Comparison of ENCODE assay signal across 8 cellular contexts in genomic region chr12:51951199-51951842, GRCh38. TPM values are rescaled to one million over a fixed set of nuclear protein-coding genes. Genes with fewer than 3 reads are reported as not detected.
DNase-seq lines count a peak whose midpoint lies in the region; ATAC-seq and TF ChIP-seq lines count a peak whose summit lies in the region.

Gene ACVR1B, plus strand, starts transcription at chr12:51951699. Its CDS starts 45 bp downstream, at chr12:51951744.

- H3K79me1 ChIP-seq in IMR-90 (ENCODE audit: low read depth in 1 of 2, low read length in 2 of 2), result peaks cover 35 to 43% of the 10 kb centered on the region in 2 experiments

- in situ Hi-C loops in IMR-90 (cut with MboI; ENCODE audit: low sequenced_read_pairs), result no loop called here

- H2BK120ac ChIP-seq in IMR-90 (ENCODE audit: low read depth, low read length), result peak within 1 kb of the TSS; percentile 88

- H3K14ac ChIP-seq in IMR-90 (replicated peaks; ENCODE audit: low read depth, low read length), result peak within 1 kb of the TSS; percentile 79

- H3K9me1 ChIP-seq in IMR-90 (ENCODE audit: insufficient read depth, low read length), result peaks cover 2% of the 10 kb centered on the region; the same call in 1 of the 2 replicates

- peak within 1 kb of the TSS; percentile 95 for H2AK9ac ChIP-seq in IMR-90 (replicated peaks; ENCODE audit: low read depth, low read length, poor library complexity)

- H3K4me3 ChIP-seq in CD4-positive, CD25-positive, alpha-beta regulatory T cell (ENCODE audit: low read depth, low read length), result peak within 1 kb of the TSS; percentile 63
- H3K4me3 ChIP-seq in IMR-90 (ENCODE audit: insufficient read depth, low read depth, low read length) (peak within 1 kb of the TSS; percentile 55), OCI-LY3 (ENCODE audit: low read length) (peak within 1 kb of the TSS; percentile 95), epithelial cell of esophagus (ENCODE audit: low read length) (peak within 1 kb of the TSS; percentile 78), mononuclear cell (ENCODE audit: low read length) (peak within 1 kb of the TSS; percentile 79)

- ATAC-seq in CD4-positive, CD25-positive, alpha-beta regulatory T cell (ENCODE audit: low read depth in 2 of 2), result peak; percentile 91 to 94
- ATAC-seq in GM21390 (IDR thresholded peaks at IDR 0.05; ENCODE audit: unreplicated experiment), result peak; percentile 88
- ATAC-seq in IMR-90 (ENCODE audit: low read depth), result peak; percentile 98

- 0 out of 2 replicates have a peak within 1 kb of the TSS, but pooled peaks have one; percentile 2 for H4K5ac ChIP-seq in IMR-90 (ENCODE audit: low read depth, low read length)

- POLR2A ChIA-PET in IMR-90 (lab: Charles Lee; ENCODE audit: unreplicated experiment), result no interaction called here

- no peaks in the 10 kb centered on the region for H3K9me3 ChIP-seq in CD4-positive, CD25-positive, alpha-beta regulatory T cell (ENCODE audit: control insufficient read depth in 2 of 2, low read length in 2 of 2)
- no peaks in the 10 kb centered on the region for H3K9me3 ChIP-seq in IMR-90 (ENCODE audit: control insufficient read depth, insufficient read depth, low read length)
- no peaks in the 10 kb centered on the region for H3K9me3 ChIP-seq in OCI-LY3 (ENCODE audit: insufficient read depth, low read length)
- H3K9me3 ChIP-seq in mononuclear cell (ENCODE audit: low read depth, low read length), result no peaks in the 10 kb centered on the region

- 0% methylated on average over 9 of the region's 86 CpGs; no CpG with 5 or more reads in 1 of the 2 experiments for WGBS in IMR-90 (ENCODE audit: extremely low coverage in 2 of 2, insufficient read length in 1 of 2), 2 experiments

- H2BK5ac ChIP-seq in IMR-90 (ENCODE audit: low read depth, low read length, poor library complexity, severe bottlenecking), result peak within 1 kb of the TSS; percentile 29

- H3K36me3 Mint-ChIP-seq in CD4-positive, CD25-positive, alpha-beta regulatory T cell, result no peaks in the 10 kb centered on the region

- peaks cover 28% of the 10 kb centered on the region for H4K20me1 ChIP-seq in IMR-90 (ENCODE audit: insufficient read depth, low read length)
- peaks cover 4% of the 10 kb centered on the region; the same call in 1 of the 2 replicates for H4K20me1 ChIP-seq in OCI-LY3 (ENCODE audit: insufficient read depth, low read length)

- peaks cover 0 to 4% (median 0%) of the 10 kb centered on the region in 7 donors for H3K9me3 Mint-ChIP-seq in CD4-positive, CD25-positive, alpha-beta regulatory T cell

- H3K4me1 Mint-ChIP-seq in CD4-positive, CD25-positive, alpha-beta regulatory T cell, result peaks cover 13 to 39% (median 20%) of the 10 kb centered on the region in 4 donors

- TF ChIP-seq POLR2A in IMR-90 (IDR thresholded peaks at IDR 0.05; ENCODE audit: low read depth, low read length), result no peak; the same call in 1 of the 2 replicates

- dilution Hi-C loops in IMR-90 (cut with HindIII; ENCODE audit: low sequenced_read_pairs, unreplicated experiment), result loop anchor here (25.0 kb wide), 1 partner anchor 89 kb away; no protein-coding TSS in a partner anchor

- H3K4ac ChIP-seq in IMR-90 (ENCODE audit: low read depth, low read length), result peak within 1 kb of the TSS; percentile 73

- no TSS peak for BruUV-seq in IMR-90 (replicated peaks; lab: Mats Ljungman, UMichigan)

- intact Hi-C loops in IMR-90 (cut with micrococcal nuclease), result no loop called here

- peak within 1 kb of the TSS; percentile 64 to 98 (median 85) for H3K27ac Mint-ChIP-seq in CD4-positive, CD25-positive, alpha-beta regulatory T cell

- no peak within 1 kb of the TSS for H2BK15ac ChIP-seq in IMR-90 (ENCODE audit: low read depth, low read length)

- peaks cover 17% of the 10 kb centered on the region for H3K4me1 ChIP-seq in CD4-positive, CD25-positive, alpha-beta regulatory T cell (ENCODE audit: control insufficient read depth, insufficient read depth, low read length, poor library complexity, severe bottlenecking)
- peaks cover 8% of the 10 kb centered on the region for H3K4me1 ChIP-seq in IMR-90 (ENCODE audit: control insufficient read depth, insufficient read depth, low read length)
- peaks cover 10% of the 10 kb centered on the region; the same call in 1 of the 2 replicates for H3K4me1 ChIP-seq in OCI-LY3 (ENCODE audit: low read length)
- H3K4me1 ChIP-seq in mononuclear cell (ENCODE audit: insufficient read depth, low read length), result peaks cover 46% of the 10 kb centered on the region

- peak within 1 kb of the TSS; percentile 95 to 99 (median 97) for H3K4me3 Mint-ChIP-seq in CD4-positive, CD25-positive, alpha-beta regulatory T cell

- peak within 1 kb of the TSS; percentile 67 for H2AK5ac ChIP-seq in IMR-90 (ENCODE audit: low read depth, low read length)

- H3K27me3 ChIP-seq in CD4-positive, CD25-positive, alpha-beta regulatory T cell (ENCODE audit: control insufficient read depth, insufficient read depth, low read length), result peaks cover 14% of the 10 kb centered on the region
- H3K27me3 ChIP-seq in IMR-90 (ENCODE audit: control insufficient read depth, insufficient read depth, low read length) (peaks cover 23% of the 10 kb centered on the region), OCI-LY3 (ENCODE audit: low read depth, low read length) (peaks cover 76% of the 10 kb centered on the region), mononuclear cell (ENCODE audit: insufficient read depth, low read length) (peaks cover 6% of the 10 kb centered on the region)

- peak within 1 kb of the TSS; percentile 0 for H3K18ac ChIP-seq in IMR-90 (ENCODE audit: low read depth, low read length)

- no peaks in the 10 kb centered on the region; the same call in 1 of the 2 replicates for H3K79me2 ChIP-seq in OCI-LY3 (ENCODE audit: low read length)

- DNase-seq in CD4-positive, CD25-positive, alpha-beta regulatory T cell, result peak; percentile 83 to 88 (median 84)
- DNase-seq in IMR-90 (peak; percentile 90), activated T-cell treated with anti-CD3 and anti-CD28 coated beads for 24 hours (ENCODE audit: low read depth) (peak; percentile 87), epithelial cell of esophagus (ENCODE audit: low read depth) (peak; percentile 92)
- DNase-seq in stimulated activated CD8-positive, alpha-beta memory T cell treated with anti-CD3 and anti-CD28 coated beads, Interleukin-2, amount 100 ng/mL, for 1 hour (ENCODE audit: low read depth in 2 of 2), result peak; percentile 76 to 84

- peak within 1 kb of the TSS; percentile 97 for H2AFZ ChIP-seq in IMR-90 (replicated peaks; ENCODE audit: low read length, poor library complexity)
- peak within 1 kb of the TSS; percentile 84 for H2AFZ ChIP-seq in OCI-LY3 (ENCODE audit: low read depth, low read length)

- peak within 1 kb of the TSS; percentile 84 for H3K9ac ChIP-seq in IMR-90 (ENCODE audit: low read depth, low read length)
- H3K9ac ChIP-seq in OCI-LY3 (ENCODE audit: low read length), result peak within 1 kb of the TSS; percentile 91

- H3K4me2 ChIP-seq in IMR-90 (ENCODE audit: low read depth, low read length) (peak within 1 kb of the TSS; percentile 95), OCI-LY3 (ENCODE audit: low read length) (peak within 1 kb of the TSS; percentile 99)

- peak within 1 kb of the TSS; percentile 70 for H4K91ac ChIP-seq in IMR-90 (ENCODE audit: insufficient read depth, low read depth, low read length)

- peak within 1 kb of the TSS; percentile 46; the same call in 1 of the 2 replicates for H3K56ac ChIP-seq in IMR-90 (ENCODE audit: extremely low read depth, insufficient read depth, low read length)

- peaks cover 32% of the 10 kb centered on the region for H3K27me3 Mint-ChIP-seq in CD4-positive, CD25-positive, alpha-beta regulatory T cell

- H4K8ac ChIP-seq in IMR-90 (ENCODE audit: low read depth in 2 of 2, low read length in 2 of 2), result peak within 1 kb of the TSS; percentile 8 to 87; a peak in 3 of 4 replicates

- H3K23ac ChIP-seq in IMR-90 (ENCODE audit: low read depth, low read length), result peak within 1 kb of the TSS; percentile 96

- peak within 1 kb of the TSS; percentile 20 for H3K27ac ChIP-seq in CD4-positive, CD25-positive, alpha-beta regulatory T cell (ENCODE audit: insufficient read depth, low read length, poor library complexity, severe bottlenecking)
- H3K27ac ChIP-seq in IMR-90 (ENCODE audit: insufficient read depth, low read length) (peak within 1 kb of the TSS; percentile 67), OCI-LY3 (ENCODE audit: low read length) (no peak within 1 kb of the TSS)

- H2BK20ac ChIP-seq in IMR-90 (ENCODE audit: low read depth, low read length), result peak within 1 kb of the TSS; percentile 61; the same call in 1 of the 2 replicates

- TF ChIP-seq CTCF in IMR-90 (conservative IDR thresholded peaks at IDR 0.05; ENCODE audit: low read depth, low read length) (no peak), OCI-LY3 (IDR thresholded peaks at IDR 0.05; ENCODE audit: low read depth, low read length) (no peak), epithelial cell of esophagus (IDR thresholded peaks at IDR 0.05; ENCODE audit: insufficient read depth, low read depth, low read length, missing control alignments) (no peak)

- CTCF ChIA-PET in IMR-90 (lab: Yijun Ruan, JAX), result interaction anchor here (0.6 kb wide), 1 partner anchor 21 kb away, joined by 3 read pairs; no protein-coding TSS in a partner anchor

- TF ChIP-seq RAD21 in IMR-90 (IDR thresholded peaks at IDR 0.05; ENCODE audit: low read length), result no peak

- no peaks in the 10 kb centered on the region for H3K36me3 ChIP-seq in CD4-positive, CD25-positive, alpha-beta regulatory T cell (ENCODE audit: control insufficient read depth, insufficient read depth, low read length)
- H3K36me3 ChIP-seq in IMR-90 (ENCODE audit: control insufficient read depth, insufficient read depth, low read length) (no peaks in the 10 kb centered on the region), OCI-LY3 (replicated peaks; ENCODE audit: low read depth, low read length) (no peaks in the 10 kb centered on the region)

TF ChIP-seq in IMR-90, 13 proteins besides CTCF, POLR2A, EP300 and RAD21 (continues in another document):
- TF ChIP-seq USF2 (IDR thresholded peaks at IDR 0.05; ENCODE audit: low read depth, low read length), result peak; percentile 47; the same call in 1 of the 2 replicates
- TF ChIP-seq MAZ (IDR thresholded peaks at IDR 0.05; ENCODE audit: borderline replicate concordance, low read depth, low read length), result peak; percentile 73; the same call in 1 of the 2 replicates
- peak; percentile 39; the same call in 1 of the 2 replicates for TF ChIP-seq MXI1 (IDR thresholded peaks at IDR 0.05; ENCODE audit: borderline replicate concordance, low read depth, low read length)

RNA-seq across cellular contexts. Expression of gene ACVR1B, which starts in this region (rescaled TPM):
- total RNA-seq in CD4-positive, CD25-positive, alpha-beta regulatory T cell, result 6.5 TPM
- 1 to 10 TPM in 3 of 4 donors, under 1 TPM in 1; 0.47 to 2.3 (median 1.2) TPM for polyA plus RNA-seq in CD4-positive, CD25-positive, alpha-beta regulatory T cell
- total RNA-seq in IMR-90 (2012; rRNA removed) (5.7 and 5.8 TPM in 2 replicates), mononuclear cell (11.4 TPM)
- polyA plus RNA-seq in IMR-90 (2012; rRNA removed), result 12.1 and 13.6 TPM in 2 replicates
- polyA plus RNA-seq in IMR-90 (2012; cell fraction: cytosol; rRNA removed), result 9.7 and 10.3 TPM in 2 replicates
- 10.9 and 17.0 TPM in 2 replicates for polyA plus RNA-seq in IMR-90 (2012; cell fraction: nucleus; rRNA removed; ENCODE audit: low replicate concordance)
